8 cellular contexts compared by ENCODE assay signal in genomic region chr6:46221221-46221793, GRCh38. TPM values are rescaled to one million over a fixed set of nuclear protein-coding genes. Genes with fewer than 3 reads are reported as not detected.
A peak's percentile ranks its signal among the peaks of the same experiment; 100 is the strongest.
DNase-seq lines count a peak whose midpoint lies in the region; FAIRE-seq and TF ChIP-seq lines count a peak whose summit lies in the region.

No MANE protein-coding gene starts in this region.

- no peaks in the 10 kb centered on the region for H3K9me3 ChIP-seq in HEK293 (ENCODE audit: control insufficient read depth, insufficient read depth, low read depth, low read length)
- H3K9me3 ChIP-seq in esophagus squamous epithelium = no peaks in the 10 kb centered on the region

- no peak overlapping the region for H3K4me3 ChIP-seq in HEK293 (ENCODE audit: low read depth, low read length)
- H3K4me3 ChIP-seq in esophagus squamous epithelium = no peak overlapping the region

- H3K36me3 ChIP-seq in HEK293 (ENCODE audit: control insufficient read depth in 2 of 2, insufficient read depth in 1 of 2, low read length in 2 of 2) = no peaks in the 10 kb centered on the region
- no peaks in the 10 kb centered on the region for H3K36me3 ChIP-seq in esophagus squamous epithelium

- H3K36me3 Mint-ChIP-seq in nephron (ENCODE audit: low read depth) = no peaks in the 10 kb centered on the region

- intact Hi-C loops in esophagus squamous epithelium (cut with DNase I) = no loop called here

- peak; percentile 49 for FAIRE-seq in A204.1 (lab: Jason Lieb, UNC)

- H3K27ac ChIP-seq in HEK293 (ENCODE audit: extremely low read depth, low read depth, low read length) = no peak overlapping the region
- no peak overlapping the region for H3K27ac ChIP-seq in esophagus squamous epithelium

- POLR2A ChIA-PET in HEK293 (lab: Yijun Ruan, JAX) = no interaction called here

- H3K4me1 ChIP-seq in HEK293 (ENCODE audit: control insufficient read depth, insufficient read depth, low read length) = no peaks in the 10 kb centered on the region
- H3K4me1 ChIP-seq in esophagus squamous epithelium = no peaks in the 10 kb centered on the region

- CTCF ChIA-PET in HEK293 (lab: Yijun Ruan, JAX) = interaction anchor here (0.6 to 4.0 kb wide), 59 partner anchors 10 to 844 kb away, joined by 3 to 50 read pairs (median 4); partner anchors contain the start of gene ENPP4

- no peak overlapping the region for H3K4me3 Mint-ChIP-seq in nephron

- peaks cover 10% of the 10 kb centered on the region for H3K4me1 Mint-ChIP-seq in nephron

- no peak for TF ChIP-seq POLR2A in esophagus squamous epithelium (IDR thresholded peaks at IDR 0.05)

- DNase-seq in LHCN-M2 (ENCODE audit: low read depth) (peak; percentile 50), RPMI7951 (ENCODE audit: low read depth) (peak; percentile 23), esophagus squamous epithelium (lab: John Stamatoyannopoulos, UW) (no peak)
- DNase-seq in stimulated activated naive CD4-positive, alpha-beta T cell (lab: John Stamatoyannopoulos, UW) = no peak

- H3K27me3 ChIP-seq in esophagus squamous epithelium = no peaks in the 10 kb centered on the region

- H3K9me3 Mint-ChIP-seq in nephron = peaks cover 4% of the 10 kb centered on the region

- TF ChIP-seq CTCF in GM12873 (IDR thresholded peaks at IDR 0.05; ENCODE audit: insufficient read depth, low read depth, low read length, missing control alignments) (peak; percentile 88), HEK293 (tag by site-specific recombination; IDR thresholded peaks at IDR 0.05) (peak; percentile 65; the same call in 1 of the 2 replicates), esophagus squamous epithelium (IDR thresholded peaks at IDR 0.05) (peak; percentile 44 to 68 (median 54)), nephron (IDR thresholded peaks at IDR 0.05; ENCODE audit: unreplicated experiment in 3 of 3) (peak; percentile 89 to 94 (median 91))

- peak overlapping the region in 1 of 3 experiments; percentile 21 for H3K27ac Mint-ChIP-seq in nephron

- 47% methylated on average over 4 of the region's 4 CpGs for WGBS in esophagus squamous epithelium, 2 donors

- H3K27me3 Mint-ChIP-seq in nephron (ENCODE audit: low read depth) = peaks cover 7% of the 10 kb centered on the region

TF ChIP-seq in HEK293, 187 proteins besides CTCF, POLR2A, EP300 and RAD21:
- TF ChIP-seq ZNF660 (tag by site-specific recombination; IDR thresholded peaks at IDR 0.05) (peak; percentile 64), ZXDB (tag by site-specific recombination; IDR thresholded peaks at IDR 0.05) (no peak), ZNF521 (tag by site-specific recombination; IDR thresholded peaks at IDR 0.05) (no peak), EGR2 (tag by site-specific recombination; IDR thresholded peaks at IDR 0.05; ENCODE audit: low read depth) (no peak), ZNF654 (tag by site-specific recombination; IDR thresholded peaks at IDR 0.05; ENCODE audit: low read depth) (peak; percentile 95), ZNF426 (tag by site-specific recombination; IDR thresholded peaks at IDR 0.05) (no peak), WT1 (tag by site-specific recombination; IDR thresholded peaks at IDR 0.05) (no peak), ZBTB7A (tag by site-specific recombination; IDR thresholded peaks at IDR 0.05; ENCODE audit: low read depth) (no peak), ZNF624 (tag by site-specific recombination; IDR thresholded peaks at IDR 0.05) (no peak), SCRT1 (tag by site-specific recombination; IDR thresholded peaks at IDR 0.05; ENCODE audit: borderline replicate concordance) (no peak), PRDM6 (tag by site-specific recombination; IDR thresholded peaks at IDR 0.05) (no peak), ZNF580 (tag by site-specific recombination; IDR thresholded peaks at IDR 0.05) (no peak), ZNF639 (tag by site-specific recombination; IDR thresholded peaks at IDR 0.05) (no peak), ZSCAN30 (tag by site-specific recombination; IDR thresholded peaks at IDR 0.05) (0 out of 2 replicates have a peak, but pooled peaks have one; percentile 30), ZSCAN5A (tag by site-specific recombination; IDR thresholded peaks at IDR 0.05) (no peak), ZNF791 (tag by site-specific recombination; IDR thresholded peaks at IDR 0.05) (no peak), ZNF274 (IDR thresholded peaks at IDR 0.05; ENCODE audit: low read length) (no peak), ZNF274 (tag by site-specific recombination; IDR thresholded peaks at IDR 0.05; ENCODE audit: borderline replicate concordance) (no peak), ZNF354C (tag by site-specific recombination; IDR thresholded peaks at IDR 0.05; ENCODE audit: borderline replicate concordance, low read depth) (no peak), ZNF223 (tag by site-specific recombination; IDR thresholded peaks at IDR 0.05) (no peak)

RNA-seq across cellular contexts. Expression of gene ENPP5, which starts 50.5 kb away (rescaled TPM):
- 1.3 and 2.2 TPM in 2 replicates for total RNA-seq in LHCN-M2 (2014; rRNA removed)
- 0.56 TPM for polyA plus RNA-seq in LHCN-M2 (2012)
- 0.12 TPM in 1 of 2 replicates, not detected in the other for total RNA-seq in RPMI7951 (2014; rRNA removed; shearing (Covaris generic))
- 1 to 10 TPM in 3 of 4 donors, under 1 TPM in 1; 0.94 to 1.5 (median 1.4) TPM for total RNA-seq in esophagus squamous epithelium

Comparison
In these comparisons a context has a peak if more than half of its experiments do, and no peak if none do; other contexts are left out.
1. DNase-seq: peak in LHCN-M2 (single experiment) and RPMI7951 (single experiment); none in esophagus squamous epithelium (single experiment) and stimulated activated naive CD4-positive, alpha-beta T cell (0 of 6).
2. Peak in every context shown above with its lines, with median percentiles within 50 percentile points of each other: CTCF ChIP-seq.